23 cellular contexts compared by ENCODE assay signal in genomic region chr2:96449637-96450036, GRCh38. TPM values are rescaled to one million over a fixed set of nuclear protein-coding genes. Genes with fewer than 3 reads are reported as not detected.
"Had no signal": no experiment of that assay in that cellular context is flagged by ENCODE, and none has a peak within 500 bp of the region (broad histone marks: within the 10 kb centered on the region; RNA-seq: fewer than 3 reads in every experiment).

No MANE protein-coding gene starts in this region.

- H3K36me3 ChIP-seq: ascending aorta, pancreas, right lobe of liver, tibial artery had no signal

- H3K4me1 ChIP-seq: ascending aorta, foreskin keratinocyte, pancreas, right lobe of liver, tibial artery had no signal

- H3K9me3 Mint-ChIP-seq: activated naive CD4-positive, alpha-beta T cell treated with anti-CD3 and anti-CD28 coated beads, Interleukin-2, amount 50 U/mL, for 24 hours; stimulated activated effector memory CD8-positive, alpha-beta T cell treated with anti-CD3 and anti-CD28 coated beads, Interleukin-12 subunit alpha, Interleukin-12 subunit beta, amount 100 ng/mL, for 72 hours had no signal

- H3K27ac Mint-ChIP-seq: activated CD8-positive, alpha-beta T cell treated with anti-CD3 and anti-CD28 coated beads, Interleukin-2, amount 10 ng/mL, durations not matched to agents 7 days and 5 days; activated naive CD4-positive, alpha-beta T cell treated with anti-CD3 and anti-CD28 coated beads, Interleukin-2, amount 50 U/mL, for 24 hours; immature natural killer cell; nephron; stimulated activated effector memory CD8-positive, alpha-beta T cell treated with anti-CD3 and anti-CD28 coated beads, Interleukin-12 subunit alpha, Interleukin-12 subunit beta, amount 100 ng/mL, for 72 hours; stimulated activated naive CD8-positive, alpha-beta T cell treated with anti-CD3 and anti-CD28 coated beads, Interleukin-15, amount 100 ng/mL, for 72 hours had no signal

- H3K27me3 Mint-ChIP-seq: activated naive CD4-positive, alpha-beta T cell treated with anti-CD3 and anti-CD28 coated beads, Interleukin-2, amount 50 U/mL, for 24 hours; stimulated activated naive CD8-positive, alpha-beta T cell treated with anti-CD3 and anti-CD28 coated beads, Interleukin-15, amount 100 ng/mL, for 72 hours had no signal

- FAIRE-seq: endometrium, pancreas, urothelium cell line had no signal

- ATAC-seq: activated CD8-positive, alpha-beta T cell treated with anti-CD3 and anti-CD28 coated beads, Interleukin-2, amount 10 ng/mL, durations not matched to agents 7 days and 5 days; foreskin keratinocyte; stimulated activated effector memory CD8-positive, alpha-beta T cell treated with anti-CD3 and anti-CD28 coated beads, Interleukin-12 subunit alpha, Interleukin-12 subunit beta, amount 100 ng/mL, for 72 hours; stimulated activated naive CD8-positive, alpha-beta T cell treated with anti-CD3 and anti-CD28 coated beads, Interleukin-15, amount 100 ng/mL, for 72 hours had no signal

- H3K4me1 Mint-ChIP-seq: activated naive CD4-positive, alpha-beta T cell treated with anti-CD3 and anti-CD28 coated beads, Interleukin-2, amount 50 U/mL, for 24 hours; immature natural killer cell; nephron; stimulated activated effector memory CD8-positive, alpha-beta T cell treated with anti-CD3 and anti-CD28 coated beads, Interleukin-12 subunit alpha, Interleukin-12 subunit beta, amount 100 ng/mL, for 72 hours; stimulated activated naive CD8-positive, alpha-beta T cell treated with anti-CD3 and anti-CD28 coated beads, Interleukin-15, amount 100 ng/mL, for 72 hours had no signal

- H3K79me2 ChIP-seq: hepatocyte had no signal

- H3K27me3 ChIP-seq: ascending aorta, hepatocyte, pancreas, right lobe of liver, tibial artery had no signal

- H3K4me2 ChIP-seq: hepatocyte had no signal

- H3K4me3 ChIP-seq: ascending aorta, hepatocyte, pancreas, right lobe of liver, skin epidermis, tibial artery had no signal

- H3K27ac ChIP-seq: ascending aorta, foreskin keratinocyte, hepatocyte, right lobe of liver, skin epidermis, tibial artery had no signal

- H3K36me3 Mint-ChIP-seq: activated naive CD4-positive, alpha-beta T cell treated with anti-CD3 and anti-CD28 coated beads, Interleukin-2, amount 50 U/mL, for 24 hours; immature natural killer cell; stimulated activated effector memory CD8-positive, alpha-beta T cell treated with anti-CD3 and anti-CD28 coated beads, Interleukin-12 subunit alpha, Interleukin-12 subunit beta, amount 100 ng/mL, for 72 hours had no signal

- H3K9me3 ChIP-seq: ascending aorta, pancreas, right lobe of liver, tibial artery had no signal

- H3K4me3 Mint-ChIP-seq: activated CD8-positive, alpha-beta T cell treated with anti-CD3 and anti-CD28 coated beads, Interleukin-2, amount 10 ng/mL, durations not matched to agents 7 days and 5 days; activated naive CD4-positive, alpha-beta T cell treated with anti-CD3 and anti-CD28 coated beads, Interleukin-2, amount 50 U/mL, for 24 hours; immature natural killer cell; nephron; stimulated activated effector memory CD8-positive, alpha-beta T cell treated with anti-CD3 and anti-CD28 coated beads, Interleukin-12 subunit alpha, Interleukin-12 subunit beta, amount 100 ng/mL, for 72 hours; stimulated activated naive CD8-positive, alpha-beta T cell treated with anti-CD3 and anti-CD28 coated beads, Interleukin-15, amount 100 ng/mL, for 72 hours had no signal

- DNase-seq: activated CD4-positive, alpha-beta T cell treated with anti-CD3 and anti-CD28 coated beads, Interleukin-2, amount 50 U/mL, for 1 hour; activated CD4-positive, CD25-positive, alpha-beta regulatory T cell treated with anti-CD3 and anti-CD28 coated beads, Interleukin-2, amount 50 U/mL, for 72 hours; activated CD8-positive, alpha-beta T cell treated with anti-CD3 and anti-CD28 coated beads, Interleukin-2, amount 10 ng/mL, durations not matched to agents 7 days and 5 days; activated gamma-delta T cell treated with Interleukin-2 at 50 U/mL for 16 hours; cortex of kidney; erythroblast; foreskin keratinocyte; immature natural killer cell; pancreas; right lobe of liver; stimulated activated CD4-positive, alpha-beta T cell treated with anti-CD3 and anti-CD28 coated beads, Interleukin-1b, Interleukin-23, amount 100 ng/mL, for 48 hours; stimulated activated naive CD8-positive, alpha-beta T cell treated with anti-CD3 and anti-CD28 coated beads, Interleukin-15, amount 100 ng/mL, for 72 hours; tibial artery had no signal

- H2AFZ ChIP-seq: hepatocyte had no signal

RNA-seq across cellular contexts. Expression of gene NEURL3, which starts 55.5 kb away (rescaled TPM):
- total RNA-seq: activated CD8-positive, alpha-beta T cell treated with anti-CD3 and anti-CD28 coated beads, Interleukin-2, amount 10 ng/mL, durations not matched to agents 7 days and 5 days; ascending aorta; bronchial epithelial cell; cerebellum; foreskin keratinocyte had no signal
- polyA plus RNA-seq: foreskin keratinocyte, immature natural killer cell had no signal
